ENCODE assay signal across 8 cellular contexts in the genomic region with DNA sequence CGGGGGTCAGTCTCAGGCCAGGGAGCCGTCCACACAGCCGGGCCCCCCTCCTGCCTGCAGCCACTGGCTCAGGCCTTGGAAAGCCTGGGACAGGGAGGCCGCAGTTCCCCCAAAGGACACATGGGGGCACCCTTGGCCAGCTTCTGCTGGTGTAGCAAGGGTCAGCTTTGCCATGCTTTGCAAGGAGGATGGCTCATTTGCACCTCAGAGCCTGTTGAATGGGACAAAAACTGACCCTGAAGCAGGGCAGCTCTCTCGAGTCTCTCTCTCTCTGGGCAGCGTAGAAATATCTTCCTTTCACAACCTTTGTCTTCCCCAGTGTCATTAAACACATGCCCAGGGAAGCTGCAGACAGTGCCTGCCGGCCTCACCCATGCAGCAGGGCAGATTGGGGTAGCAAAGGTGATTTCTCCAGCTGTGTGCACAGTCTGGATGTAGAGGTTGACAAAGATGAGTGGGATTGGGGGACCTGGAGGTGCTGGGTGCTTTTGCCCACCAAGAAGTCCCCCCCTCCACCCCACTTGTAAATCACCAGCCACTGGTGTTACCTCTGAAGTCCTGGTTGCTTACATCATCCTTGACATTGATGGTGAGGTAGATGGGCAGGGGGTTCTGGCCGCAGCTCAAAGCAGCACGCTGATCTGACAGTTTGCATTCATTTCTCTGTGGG. TPM values are rescaled to one million over a fixed set of nuclear protein-coding genes. Genes with fewer than 3 reads are reported as not detected.
DNase-seq lines count a peak whose midpoint lies in the region; ATAC-seq and TF ChIP-seq lines count a peak whose summit lies in the region.

No MANE protein-coding gene starts in this region.

- TF ChIP-seq CTCF in GM06990 (IDR thresholded peaks at IDR 0.05; ENCODE audit: insufficient read depth, low read length, poor library complexity, severe bottlenecking): peak; percentile 99
- peak; percentile 97 for TF ChIP-seq CTCF in osteocyte (IDR thresholded peaks at IDR 0.05)
- TF ChIP-seq CTCF in tibial artery (IDR thresholded peaks at IDR 0.05): peak; percentile 95 to 99

- H3K9me3 ChIP-seq in SJSA1 (replicated peaks): no peaks in the 10 kb centered on the region
- no peaks in the 10 kb centered on the region for H3K9me3 ChIP-seq in tibial artery

- H3K36me3 ChIP-seq in GM06990 (ENCODE audit: control insufficient read depth, insufficient read depth, low read length) (no peaks in the 10 kb centered on the region), SJSA1 (no peaks in the 10 kb centered on the region), tibial artery (no peaks in the 10 kb centered on the region)

- intact Hi-C loops in tibial artery (cut with DNase I; ENCODE audit: low total_unique reads): loop anchor here (2.0 kb wide), 1 partner anchor 95 kb away; no protein-coding TSS in a partner anchor

- H3K36me3 Mint-ChIP-seq in osteocyte (ENCODE audit: unreplicated experiment): no peaks in the 10 kb centered on the region

- H3K27ac ChIP-seq in SJSA1 (no peak overlapping the region), tibial artery (no peak overlapping the region)

- H3K27me3 ChIP-seq in GM06990 (replicated peaks; ENCODE audit: control insufficient read depth, insufficient read depth, low read length) (no peaks in the 10 kb centered on the region), SJSA1 (replicated peaks) (no peaks in the 10 kb centered on the region), tibial artery (no peaks in the 10 kb centered on the region)

- no peak overlapping the region for H3K4me3 Mint-ChIP-seq in osteocyte (ENCODE audit: unreplicated experiment)

- H3K27me3 Mint-ChIP-seq in osteocyte (ENCODE audit: unreplicated experiment): peaks cover 6% of the 10 kb centered on the region

- no peak overlapping the region for H3K27ac Mint-ChIP-seq in osteocyte (ENCODE audit: unreplicated experiment)

- DNase-seq in GM06990 (ENCODE audit: extremely low read depth, insufficient read length) (peak; percentile 63), HT-29 (ENCODE audit: low spot score) (peak; percentile 94), SJSA1 (ENCODE audit: low read depth in 1 of 2, low spot score in 2 of 2) (peak; percentile 68 to 85), activated gamma-delta T cell treated with Interleukin-2 at 50 U/mL for 16 hours (peak; percentile 81), germinal center (ENCODE audit: low spot score) (peak; percentile 84), osteocyte (ENCODE audit: extremely low spot score, unreplicated experiment) (peak; percentile 96), tibial artery (peak; percentile 71 to 85)

- H3K4me3 ChIP-seq in GM06990 (replicated peaks; ENCODE audit: low read depth, low read length) (no peak overlapping the region), SJSA1 (no peak overlapping the region), tibial artery (no peak overlapping the region)

- H3K4me1 Mint-ChIP-seq in osteocyte (ENCODE audit: unreplicated experiment): peaks cover 7% of the 10 kb centered on the region

- H3K9me3 Mint-ChIP-seq in osteocyte (ENCODE audit: unreplicated experiment): no peaks in the 10 kb centered on the region

- ATAC-seq in GM21786 (IDR thresholded peaks at IDR 0.05; ENCODE audit: unreplicated experiment): no peak

- H3K4me1 ChIP-seq in SJSA1 (replicated peaks) (no peaks in the 10 kb centered on the region), tibial artery (peaks cover 0 to 12% (median 5%) of the 10 kb centered on the region in 4 donors)

RNA-seq across cellular contexts. Expression of a gene that starts 17.4 kb away (rescaled TPM):
- total RNA-seq in HT-29 (2014; rRNA removed; shearing (Covaris generic)): 54.2 and 60.6 TPM in 2 replicates
- 22.7 and 26.8 TPM in 2 replicates for total RNA-seq in SJSA1 (2014; rRNA removed; shearing (Covaris generic))
- total RNA-seq in osteocyte: 20.9 and 21.7 TPM in 2 replicates

RNA-seq across cellular contexts. Expression of a gene that starts 31.1 kb away (rescaled TPM):
- total RNA-seq in HT-29 (2014; rRNA removed; shearing (Covaris generic)): not detected in 2 replicates
- total RNA-seq in SJSA1 (2014; rRNA removed; shearing (Covaris generic)): not detected in 2 replicates
- total RNA-seq in osteocyte: not detected in 2 replicates
